Comparison of ENCODE assay signal across 8 cellular contexts in the genomic region with DNA sequence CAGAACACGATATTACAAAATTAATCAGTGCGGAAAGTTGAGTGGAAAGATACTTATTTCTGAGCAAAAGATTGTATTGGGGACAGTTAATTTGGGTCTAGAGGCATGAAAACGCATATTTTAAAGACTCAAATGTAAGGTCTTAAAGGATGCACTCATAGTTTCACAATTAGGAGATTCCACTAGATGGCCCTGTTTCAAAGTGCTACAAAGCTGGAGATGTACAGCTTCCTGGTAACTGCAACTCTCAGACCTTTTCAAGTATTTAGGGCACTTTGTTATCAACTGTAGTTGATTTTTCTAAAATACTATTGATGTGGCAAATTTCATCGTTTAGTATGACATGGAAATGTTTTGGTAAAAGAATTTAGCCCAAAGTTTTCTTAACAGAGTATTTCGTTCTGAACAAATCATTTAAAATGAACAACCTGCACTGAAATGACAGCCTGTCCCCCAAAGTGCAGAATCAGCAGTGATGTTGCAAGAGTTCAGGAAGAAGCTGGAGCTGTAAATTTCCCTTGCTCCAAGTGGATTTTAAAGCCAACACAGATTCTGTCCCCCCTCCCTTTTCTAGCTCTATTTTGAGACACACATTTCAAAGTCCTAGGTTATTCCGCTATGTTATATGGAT. TPM values are rescaled to one million over a fixed set of nuclear protein-coding genes. Genes with fewer than 3 reads are reported as not detected.
DNase-seq lines count a peak whose midpoint lies in the region; ATAC-seq and TF ChIP-seq lines count a peak whose summit lies in the region.

No MANE protein-coding gene starts in this region.

- no peaks in the 10 kb centered on the region for H3K9me3 Mint-ChIP-seq in brain

- TF ChIP-seq CTCF in HEK293 (tag by site-specific recombination; IDR thresholded peaks at IDR 0.05) = no peak
- TF ChIP-seq CTCF in brain (conservative IDR thresholded peaks at IDR 0.05) = peak; percentile 65 to 69

- H3K36me3 ChIP-seq in HEK293 (ENCODE audit: control insufficient read depth in 2 of 2, insufficient read depth in 1 of 2, low read length in 2 of 2) = no peaks in the 10 kb centered on the region

- CTCF ChIA-PET in HEK293 (lab: Yijun Ruan, JAX) = interaction anchor here (0.6 to 17.2 kb wide), 30 partner anchors 9 to 1514 kb away, joined by 3 to 583 read pairs (median 3); a partner anchor contains a TSS

- no peak overlapping the region for H3K27ac Mint-ChIP-seq in brain

- POLR2A ChIA-PET in HEK293 (lab: Yijun Ruan, JAX) = no interaction called here

- no peak overlapping the region for H3K4me3 Mint-ChIP-seq in brain

- ATAC-seq in HG02588 (IDR thresholded peaks at IDR 0.05; ENCODE audit: unreplicated experiment) = no peak

- no peaks in the 10 kb centered on the region for H3K36me3 Mint-ChIP-seq in brain

- H3K9me3 ChIP-seq in HEK293 (ENCODE audit: control insufficient read depth, insufficient read depth, low read depth, low read length) = no peaks in the 10 kb centered on the region

- H3K27ac ChIP-seq in HEK293 (ENCODE audit: extremely low read depth, low read depth, low read length) = no peak overlapping the region

- H3K4me1 Mint-ChIP-seq in brain = no peaks in the 10 kb centered on the region

- DNase-seq in GM03348 (ENCODE audit: low spot score) (peak; percentile 63), NCI-H2196 (lab: John Stamatoyannopoulos, UW; ENCODE audit: unreplicated experiment) (peak; percentile 8), lung microvascular endothelial cell (ENCODE audit: low read depth in 2 of 2) (peak; percentile 67 to 73), activated gamma-delta T cell (lab: John Stamatoyannopoulos, UW) (no peak)
- no peak for DNase-seq in activated CD4-positive, alpha-beta T cell treated with anti-CD3 and anti-CD28 coated beads, Interleukin-2, amount 50 U/mL, for 1 hour

- no peaks in the 10 kb centered on the region for H3K4me1 ChIP-seq in HEK293 (ENCODE audit: control insufficient read depth, insufficient read depth, low read length)

- no peak overlapping the region for H3K4me3 ChIP-seq in HEK293 (ENCODE audit: low read depth, low read length)

- peaks cover 16% of the 10 kb centered on the region for H3K27me3 Mint-ChIP-seq in brain

TF ChIP-seq in HEK293, 187 proteins besides CTCF, POLR2A, EP300 and RAD21:
- TF ChIP-seq ZNF654 (tag by site-specific recombination; IDR thresholded peaks at IDR 0.05; ENCODE audit: low read depth) (peak; percentile 55), GLI4 (tag by site-specific recombination; IDR thresholded peaks at IDR 0.05) (no peak)

RNA-seq across cellular contexts. Expression of a gene that starts 16.2 kb away (rescaled TPM):
- 96.1 TPM for polyA plus RNA-seq in brain (ENCODE audit: insufficient read depth, low read depth, low replicate concordance)
- total RNA-seq in lung microvascular endothelial cell = 33.3 and 34.1 TPM in 2 replicates

RNA-seq across cellular contexts. Expression of a gene that starts 36.8 kb away (rescaled TPM):
- polyA plus RNA-seq in brain (ENCODE audit: insufficient read depth, low read depth, low replicate concordance) = 7.5 TPM
- 21.1 and 30.6 TPM in 2 replicates for total RNA-seq in lung microvascular endothelial cell

RNA-seq across cellular contexts. Expression of a gene that starts 37.1 kb away (rescaled TPM):
- 44.9 TPM for polyA plus RNA-seq in brain (ENCODE audit: insufficient read depth, low read depth, low replicate concordance)
- total RNA-seq in lung microvascular endothelial cell = 3.9 and 6.2 TPM in 2 replicates

RNA-seq across cellular contexts. Expression of a gene that starts 46.3 kb away (rescaled TPM):
- polyA plus RNA-seq in brain (ENCODE audit: insufficient read depth, low read depth, low replicate concordance) = not detected
- under 0.01 TPM in 1 of 2 replicates, not detected in the other for total RNA-seq in lung microvascular endothelial cell

Comparison
In these comparisons a context has a peak if more than half of its experiments do, and no peak if none do; other contexts are left out.
1. DNase-seq: peak in GM03348 (single experiment), NCI-H2196 (single experiment) and lung microvascular endothelial cell (2 of 2); none in activated gamma-delta T cell (single experiment) and activated CD4-positive, alpha-beta T cell treated with anti-CD3 and anti-CD28 coated beads, Interleukin-2, amount 50 U/mL, for 1 hour (single experiment).